Comparison of ENCODE assay signal across 22 cellular contexts in genomic region chr14:91190853-91191252, GRCh38.
"Had no signal": no experiment of that assay in that cellular context is flagged by ENCODE, and none has a peak within 500 bp of the region (broad histone marks: within the 10 kb centered on the region; RNA-seq: fewer than 3 reads in every experiment).

No MANE protein-coding gene starts in this region.

- DNase-seq: activated CD4-positive, alpha-beta T cell treated with anti-CD3 and anti-CD28 coated beads for 1 hour; activated CD4-positive, alpha-beta T cell treated with anti-CD3 and anti-CD28 coated beads, Interleukin-2, amount 50 U/mL, for 1 hour; activated gamma-delta T cell; activated T-cell treated with anti-CD3 and anti-CD28 coated beads for 4 hours; brain microvascular endothelial cell; effector memory CD4-positive, alpha-beta T cell; hippocampal formation; kidney glomerular epithelial cell; naive B cell; spleen; stimulated activated CD4-positive, alpha-beta T cell treated with anti-CD3 and anti-CD28 coated beads, Interleukin-4, amount 100 ng/mL, for 1 hour; substantia nigra; T-helper 9 cell had no signal

- H3K27me3 Mint-ChIP-seq: central memory CD8-positive, alpha-beta T cell; naive B cell; stimulated activated naive CD8-positive, alpha-beta T cell treated with anti-CD3 and anti-CD28 coated beads, Interleukin-15, Interleukin-2, amounts not matched to agents 100 ng/mL and 50 ng/mL, for 24 hours had no signal

- H3K36me3 ChIP-seq: brain microvascular endothelial cell, prostate gland had no signal

- H3K27ac ChIP-seq: brain microvascular endothelial cell, esophagus muscularis mucosa, left lung, prostate gland, right atrium auricular region, spleen, tibial nerve had no signal

- H3K4me3 Mint-ChIP-seq: central memory CD8-positive, alpha-beta T cell; naive B cell; stimulated activated naive CD8-positive, alpha-beta T cell treated with anti-CD3 and anti-CD28 coated beads, Interleukin-15, Interleukin-2, amounts not matched to agents 100 ng/mL and 50 ng/mL, for 24 hours had no signal

- H3K4me3 ChIP-seq: esophagus muscularis mucosa, left lung, lung, prostate gland, right atrium auricular region, spleen, tibial nerve had no signal

- H3K4me1 ChIP-seq: left lung, prostate gland, right atrium auricular region, tibial nerve had no signal

- H3K27ac Mint-ChIP-seq: stimulated activated naive CD8-positive, alpha-beta T cell treated with anti-CD3 and anti-CD28 coated beads, Interleukin-15, Interleukin-2, amounts not matched to agents 100 ng/mL and 50 ng/mL, for 24 hours had no signal

- H3K9me3 Mint-ChIP-seq: activated naive CD4-positive, alpha-beta T cell treated with anti-CD3 and anti-CD28 coated beads, Interleukin-2, amount 50 U/mL, for 72 hours; central memory CD8-positive, alpha-beta T cell; stimulated activated naive CD8-positive, alpha-beta T cell treated with anti-CD3 and anti-CD28 coated beads, Interleukin-15, Interleukin-2, amounts not matched to agents 100 ng/mL and 50 ng/mL, for 24 hours had no signal

- ATAC-seq: activated naive CD4-positive, alpha-beta T cell treated with anti-CD3 and anti-CD28 coated beads, Interleukin-2, amount 50 U/mL, for 72 hours; left lung had no signal

- H3K27me3 ChIP-seq: brain microvascular endothelial cell, esophagus muscularis mucosa, left lung, right atrium auricular region, spleen, tibial nerve had no signal

- H3K9me3 ChIP-seq: esophagus muscularis mucosa, left lung, prostate gland, right atrium auricular region, spleen, tibial nerve had no signal
